Comparison of ENCODE assay signal across 1 cellular context in the genomic region with DNA sequence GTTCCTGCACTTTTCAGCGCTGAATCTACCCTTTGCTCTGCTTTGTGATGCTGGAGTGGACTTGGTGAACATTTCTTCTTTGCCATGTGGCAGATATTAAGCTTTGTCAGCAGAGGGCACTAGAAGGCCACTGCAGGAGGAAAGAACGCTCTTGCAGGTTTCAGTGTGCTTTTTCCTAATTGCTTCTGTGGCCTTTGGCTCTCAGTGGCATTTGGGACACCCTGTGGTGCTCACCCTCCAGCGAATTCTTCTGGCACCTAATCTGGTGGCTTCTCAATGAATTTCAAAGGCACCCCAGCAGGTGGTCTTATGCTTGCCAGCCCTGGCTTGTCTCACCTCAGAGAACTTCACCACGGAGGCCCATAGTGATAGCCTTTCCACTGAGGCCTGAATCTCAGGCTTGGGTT.
A peak's percentile ranks its signal among the peaks of the same experiment; 100 is the strongest.
TF ChIP-seq lines count a peak whose summit lies in the region.

No MANE protein-coding gene starts in this region.

TF ChIP-seq in GM12878, 131 proteins besides CTCF, POLR2A, EP300 and RAD21 (continued from another document):
- TF ChIP-seq MTA3 (IDR thresholded peaks at IDR 0.05; ENCODE audit: borderline replicate concordance, low read length) (no peak), IKZF2 (IDR thresholded peaks at IDR 0.05) (no peak), FOXK2 (IDR thresholded peaks at IDR 0.05) (no peak), HCFC1 (IDR thresholded peaks at IDR 0.05; ENCODE audit: low read length) (no peak), TAF1 (IDR thresholded peaks at IDR 0.05; ENCODE audit: borderline replicate concordance, low read depth, low read length) (no peak), EED (IDR thresholded peaks at IDR 0.05; ENCODE audit: low read depth) (no peak), NR2F1 (conservative IDR thresholded peaks at IDR 0.05) (0 out of 2 replicates have a peak, but pooled peaks have one; percentile 18), TCF12 (IDR thresholded peaks at IDR 0.05; ENCODE audit: low read depth, low read length) (no peak), USF2 (IDR thresholded peaks at IDR 0.05; ENCODE audit: borderline replicate concordance, low read depth, low read length) (no peak), JUNB (IDR thresholded peaks at IDR 0.05) (no peak), SPI1 (IDR thresholded peaks at IDR 0.05; ENCODE audit: borderline replicate concordance, insufficient read depth, low read depth, low read length) (no peak), MTA2 (IDR thresholded peaks at IDR 0.05; ENCODE audit: low read depth) (no peak), IRF3 (IDR thresholded peaks at IDR 0.05) (no peak), FOXM1 (IDR thresholded peaks at IDR 0.05; ENCODE audit: low read depth, low read length) (0 out of 2 replicates have a peak, but pooled peaks have one; percentile 31), RCOR1 (conservative IDR thresholded peaks at IDR 0.05; ENCODE audit: low read depth, low read length) (no peak), ZNF24 (IDR thresholded peaks at IDR 0.05) (0 out of 2 replicates have a peak, but pooled peaks have one; percentile 25), CHD4 (IDR thresholded peaks at IDR 0.05) (no peak), CREB1 (IDR thresholded peaks at IDR 0.05; ENCODE audit: low read depth) (no peak), CREM (IDR thresholded peaks at IDR 0.05; ENCODE audit: low read depth) (no peak), BCLAF1 (IDR thresholded peaks at IDR 0.05) (no peak), SMC3 (IDR thresholded peaks at IDR 0.05; ENCODE audit: borderline replicate concordance, low read length) (peak; percentile 87), JUND (IDR thresholded peaks at IDR 0.05; ENCODE audit: low read depth, low read length) (no peak), ESRRA (IDR thresholded peaks at IDR 0.05; ENCODE audit: low read length) (no peak)
- TF ChIP-seq, protein P1, sequence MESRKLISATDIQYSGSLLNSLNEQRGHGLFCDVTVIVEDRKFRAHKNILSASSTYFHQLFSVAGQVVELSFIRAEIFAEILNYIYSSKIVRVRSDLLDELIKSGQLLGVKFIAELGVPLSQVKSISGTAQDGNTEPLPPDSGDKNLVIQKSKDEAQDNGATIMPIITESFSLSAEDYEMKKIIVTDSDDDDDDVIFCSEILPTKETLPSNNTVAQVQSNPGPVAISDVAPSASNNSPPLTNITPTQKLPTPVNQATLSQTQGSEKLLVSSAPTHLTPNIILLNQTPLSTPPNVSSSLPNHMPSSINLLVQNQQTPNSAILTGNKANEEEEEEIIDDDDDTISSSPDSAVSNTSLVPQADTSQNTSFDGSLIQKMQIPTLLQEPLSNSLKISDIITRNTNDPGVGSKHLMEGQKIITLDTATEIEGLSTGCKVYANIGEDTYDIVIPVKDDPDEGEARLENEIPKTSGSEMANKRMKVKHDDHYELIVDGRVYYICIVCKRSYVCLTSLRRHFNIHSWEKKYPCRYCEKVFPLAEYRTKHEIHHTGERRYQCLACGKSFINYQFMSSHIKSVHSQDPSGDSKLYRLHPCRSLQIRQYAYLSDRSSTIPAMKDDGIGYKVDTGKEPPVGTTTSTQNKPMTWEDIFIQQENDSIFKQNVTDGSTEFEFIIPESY (IDR thresholded peaks at IDR 0.05), result no peak
- TF ChIP-seq, protein P2, sequence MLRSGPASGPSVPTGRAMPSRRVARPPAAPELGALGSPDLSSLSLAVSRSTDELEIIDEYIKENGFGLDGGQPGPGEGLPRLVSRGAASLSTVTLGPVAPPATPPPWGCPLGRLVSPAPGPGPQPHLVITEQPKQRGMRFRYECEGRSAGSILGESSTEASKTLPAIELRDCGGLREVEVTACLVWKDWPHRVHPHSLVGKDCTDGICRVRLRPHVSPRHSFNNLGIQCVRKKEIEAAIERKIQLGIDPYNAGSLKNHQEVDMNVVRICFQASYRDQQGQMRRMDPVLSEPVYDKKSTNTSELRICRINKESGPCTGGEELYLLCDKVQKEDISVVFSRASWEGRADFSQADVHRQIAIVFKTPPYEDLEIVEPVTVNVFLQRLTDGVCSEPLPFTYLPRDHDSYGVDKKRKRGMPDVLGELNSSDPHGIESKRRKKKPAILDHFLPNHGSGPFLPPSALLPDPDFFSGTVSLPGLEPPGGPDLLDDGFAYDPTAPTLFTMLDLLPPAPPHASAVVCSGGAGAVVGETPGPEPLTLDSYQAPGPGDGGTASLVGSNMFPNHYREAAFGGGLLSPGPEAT (IDR thresholded peaks at IDR 0.05; ENCODE audit: low read depth), result no peak
- TF ChIP-seq, protein P3, sequence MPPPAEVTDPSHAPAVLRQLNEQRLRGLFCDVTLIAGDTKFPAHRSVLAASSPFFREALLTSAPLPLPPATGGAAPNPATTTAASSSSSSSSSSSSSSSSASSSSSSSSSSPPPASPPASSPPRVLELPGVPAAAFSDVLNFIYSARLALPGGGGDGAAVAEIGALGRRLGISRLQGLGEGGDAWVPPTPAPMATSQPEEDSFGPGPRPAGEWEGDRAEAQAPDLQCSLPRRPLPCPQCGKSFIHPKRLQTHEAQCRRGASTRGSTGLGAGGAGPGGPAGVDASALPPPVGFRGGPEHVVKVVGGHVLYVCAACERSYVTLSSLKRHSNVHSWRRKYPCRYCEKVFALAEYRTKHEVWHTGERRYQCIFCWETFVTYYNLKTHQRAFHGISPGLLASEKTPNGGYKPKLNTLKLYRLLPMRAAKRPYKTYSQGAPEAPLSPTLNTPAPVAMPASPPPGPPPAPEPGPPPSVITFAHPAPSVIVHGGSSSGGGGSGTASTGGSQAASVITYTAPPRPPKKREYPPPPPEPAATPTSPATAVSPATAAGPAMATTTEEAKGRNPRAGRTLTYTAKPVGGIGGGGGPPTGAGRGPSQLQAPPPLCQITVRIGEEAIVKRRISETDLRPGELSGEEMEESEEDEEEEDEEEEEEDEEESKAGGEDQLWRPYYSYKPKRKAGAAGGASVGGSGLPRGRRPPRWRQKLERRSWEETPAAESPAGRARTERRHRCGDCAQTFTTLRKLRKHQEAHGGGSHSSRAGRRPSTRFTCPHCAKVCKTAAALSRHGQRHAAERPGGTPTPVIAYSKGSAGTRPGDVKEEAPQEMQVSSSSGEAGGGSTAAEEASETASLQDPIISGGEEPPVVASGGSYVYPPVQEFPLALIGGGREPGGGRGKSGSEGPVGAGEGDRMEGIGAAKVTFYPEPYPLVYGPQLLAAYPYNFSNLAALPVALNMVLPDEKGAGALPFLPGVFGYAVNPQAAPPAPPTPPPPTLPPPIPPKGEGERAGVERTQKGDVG (CRISPR knock-in tag; IDR thresholded peaks at IDR 0.05), result no peak
